ENCODE assay signal across 1 cellular context in the genomic region with DNA sequence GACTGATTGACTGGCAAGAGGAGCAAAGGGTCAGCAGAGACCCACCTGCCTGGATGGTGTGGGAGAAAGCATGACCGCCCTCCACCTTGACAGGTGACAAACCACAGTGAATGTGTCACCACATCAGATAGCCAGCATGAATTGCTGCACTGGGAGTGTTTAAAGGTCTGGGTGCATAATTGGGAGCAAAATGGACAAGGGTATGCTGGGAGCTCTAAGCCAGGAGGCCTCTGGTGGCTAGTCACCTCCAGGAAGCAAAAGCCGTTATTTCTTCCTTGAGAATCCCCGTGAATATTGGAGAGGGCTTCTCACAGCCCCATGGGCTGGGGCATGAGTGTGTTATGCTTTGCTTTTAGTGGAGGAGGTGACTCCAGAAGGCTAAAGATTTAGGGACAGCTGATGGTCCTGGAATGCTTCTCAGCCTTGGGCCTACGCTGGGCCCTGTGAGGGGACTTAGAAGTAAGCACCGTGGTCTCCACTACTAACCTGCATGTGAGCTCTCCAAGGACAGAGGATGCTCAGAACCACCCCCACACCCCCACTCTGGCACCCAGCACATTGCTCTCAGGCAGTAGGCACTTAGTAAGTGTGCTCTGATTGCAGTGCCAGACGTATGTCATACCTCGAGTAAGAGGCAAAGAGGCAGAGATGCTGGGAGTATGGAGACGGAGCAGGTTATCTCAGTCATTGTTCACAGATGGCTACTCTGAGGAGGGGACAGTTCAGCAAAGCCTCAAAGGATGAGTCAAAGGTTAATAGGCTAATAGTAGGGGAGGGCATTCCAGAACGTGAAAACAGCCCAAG.
TF ChIP-seq lines count a peak whose summit lies in the region.

No MANE protein-coding gene starts in this region.

TF ChIP-seq in liver, 16 proteins besides CTCF, POLR2A, EP300 and RAD21 (continued from another document):
- TF ChIP-seq, protein P1, sequence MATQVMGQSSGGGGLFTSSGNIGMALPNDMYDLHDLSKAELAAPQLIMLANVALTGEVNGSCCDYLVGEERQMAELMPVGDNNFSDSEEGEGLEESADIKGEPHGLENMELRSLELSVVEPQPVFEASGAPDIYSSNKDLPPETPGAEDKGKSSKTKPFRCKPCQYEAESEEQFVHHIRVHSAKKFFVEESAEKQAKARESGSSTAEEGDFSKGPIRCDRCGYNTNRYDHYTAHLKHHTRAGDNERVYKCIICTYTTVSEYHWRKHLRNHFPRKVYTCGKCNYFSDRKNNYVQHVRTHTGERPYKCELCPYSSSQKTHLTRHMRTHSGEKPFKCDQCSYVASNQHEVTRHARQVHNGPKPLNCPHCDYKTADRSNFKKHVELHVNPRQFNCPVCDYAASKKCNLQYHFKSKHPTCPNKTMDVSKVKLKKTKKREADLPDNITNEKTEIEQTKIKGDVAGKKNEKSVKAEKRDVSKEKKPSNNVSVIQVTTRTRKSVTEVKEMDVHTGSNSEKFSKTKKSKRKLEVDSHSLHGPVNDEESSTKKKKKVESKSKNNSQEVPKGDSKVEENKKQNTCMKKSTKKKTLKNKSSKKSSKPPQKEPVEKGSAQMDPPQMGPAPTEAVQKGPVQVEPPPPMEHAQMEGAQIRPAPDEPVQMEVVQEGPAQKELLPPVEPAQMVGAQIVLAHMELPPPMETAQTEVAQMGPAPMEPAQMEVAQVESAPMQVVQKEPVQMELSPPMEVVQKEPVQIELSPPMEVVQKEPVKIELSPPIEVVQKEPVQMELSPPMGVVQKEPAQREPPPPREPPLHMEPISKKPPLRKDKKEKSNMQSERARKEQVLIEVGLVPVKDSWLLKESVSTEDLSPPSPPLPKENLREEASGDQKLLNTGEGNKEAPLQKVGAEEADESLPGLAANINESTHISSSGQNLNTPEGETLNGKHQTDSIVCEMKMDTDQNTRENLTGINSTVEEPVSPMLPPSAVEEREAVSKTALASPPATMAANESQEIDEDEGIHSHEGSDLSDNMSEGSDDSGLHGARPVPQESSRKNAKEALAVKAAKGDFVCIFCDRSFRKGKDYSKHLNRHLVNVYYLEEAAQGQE (IDR thresholded peaks at IDR 0.05): no peak
- TF ChIP-seq TAF1 (conservative IDR thresholded peaks at IDR 0.05): no peak
- TF ChIP-seq NR2F2 (IDR thresholded peaks at IDR 0.05): no peak
- TF ChIP-seq, protein P2, sequence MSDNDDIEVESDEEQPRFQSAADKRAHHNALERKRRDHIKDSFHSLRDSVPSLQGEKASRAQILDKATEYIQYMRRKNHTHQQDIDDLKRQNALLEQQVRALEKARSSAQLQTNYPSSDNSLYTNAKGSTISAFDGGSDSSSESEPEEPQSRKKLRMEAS (IDR thresholded peaks at IDR 0.05): no peak
- TF ChIP-seq HNF4A (conservative IDR thresholded peaks at IDR 0.05): no peak
